Comparison of ENCODE assay signal across 32 cellular contexts in genomic region chr17:61783120-61783519, GRCh38.
"Had no signal": no experiment of that assay in that cellular context is flagged by ENCODE, and none has a peak within 500 bp of the region (broad histone marks: within the 10 kb centered on the region; RNA-seq: fewer than 3 reads in every experiment).

No MANE protein-coding gene starts in this region.

- H3K27ac ChIP-seq: body of pancreas, esophagus muscularis mucosa, foreskin keratinocyte, gastrocnemius medialis, heart left ventricle had no signal

- H3K36me3 ChIP-seq: esophagus muscularis mucosa, gastrocnemius medialis, heart left ventricle had no signal

- FAIRE-seq: colon had no signal

- DNase-seq: activated CD4-positive, alpha-beta memory T cell treated with anti-CD3 and anti-CD28 coated beads, Interleukin-2, amount 10 ng/mL, durations not matched to agents 7 days and 5 days; activated CD4-positive, alpha-beta T cell treated with anti-CD3 and anti-CD28 coated beads for 36 hours; activated CD4-positive, alpha-beta T cell treated with anti-CD3 and anti-CD28 coated beads, Interleukin-2, amount 10 ng/mL, durations not matched to agents 24 days and 14 days; activated CD4-positive, alpha-beta T cell treated with anti-CD3 and anti-CD28 coated beads, Interleukin-2, amount 50 U/mL, for 4 hours; activated CD4-positive, CD25-positive, alpha-beta regulatory T cell; activated CD4-positive, CD25-positive, alpha-beta regulatory T cell treated with anti-CD3 and anti-CD28 coated beads, Interleukin-2, amount 50 U/mL, for 72 hours; activated CD8-positive, alpha-beta memory T cell treated with anti-CD3 and anti-CD28 coated beads, Interleukin-2, amount 50 U/mL, for 48 hours; activated effector memory CD4-positive, alpha-beta T cell treated with Interleukin-2 at 50 U/mL for 16 hours; activated gamma-delta T cell treated with Interleukin-2 at 50 U/mL for 16 hours; activated naive CD4-positive, alpha-beta T cell treated with anti-CD3 and anti-CD28 coated beads, Interleukin-2, amount 50 U/mL, for 16 hours; activated naive CD4-positive, alpha-beta T cell treated with Interleukin-2 at 50 U/mL for 16 hours; activated T-cell treated with anti-CD3 and anti-CD28 coated beads for 4 hours; activated T-cell treated with anti-CD3 and anti-CD28 coated beads, Interleukin-2, amount 50 U/mL, for 24 hours; activated T-cell treated with anti-CD3 and anti-CD28 coated beads, Interleukin-2, amount 50 U/mL, for 72 hours; amniotic stem cell; aorta; body of pancreas; caudate nucleus; cortex of kidney; dermis blood vessel endothelial cell; effector CD4-positive, alpha-beta T cell; effector memory CD8-positive, alpha-beta T cell; erythroblast; foreskin keratinocyte; gastrocnemius medialis; glutamatergic neuron; heart left ventricle; hypothalamus had no signal

- H3K9me3 Mint-ChIP-seq: activated CD4-positive, alpha-beta memory T cell treated with anti-CD3 and anti-CD28 coated beads, Interleukin-2, amount 10 ng/mL, durations not matched to agents 7 days and 5 days; activated CD4-positive, alpha-beta T cell treated with anti-CD3 and anti-CD28 coated beads, Interleukin-2, amount 10 ng/mL, durations not matched to agents 24 days and 14 days; activated T-cell treated with anti-CD3 and anti-CD28 coated beads, Interleukin-2, amount 50 U/mL, for 24 hours; activated T-cell treated with anti-CD3 and anti-CD28 coated beads, Interleukin-2, amount 50 U/mL, for 72 hours; activated T-helper 17 cell treated with anti-CD3 and anti-CD28 coated beads, Interleukin-2, amount 50 U/mL, for 72 hours; effector memory CD8-positive, alpha-beta T cell had no signal

- H3K4me3 Mint-ChIP-seq: activated CD4-positive, alpha-beta memory T cell treated with anti-CD3 and anti-CD28 coated beads, Interleukin-2, amount 10 ng/mL, durations not matched to agents 7 days and 5 days; activated CD4-positive, alpha-beta T cell treated with anti-CD3 and anti-CD28 coated beads for 36 hours; activated CD4-positive, alpha-beta T cell treated with anti-CD3 and anti-CD28 coated beads, Interleukin-2, amount 10 ng/mL, durations not matched to agents 24 days and 14 days; activated naive CD8-positive, alpha-beta T cell; activated T-cell treated with anti-CD3 and anti-CD28 coated beads, Interleukin-2, amount 50 U/mL, for 24 hours; activated T-cell treated with anti-CD3 and anti-CD28 coated beads, Interleukin-2, amount 50 U/mL, for 72 hours; activated T-helper 17 cell treated with anti-CD3 and anti-CD28 coated beads, Interleukin-2, amount 50 U/mL, for 72 hours; effector memory CD8-positive, alpha-beta T cell had no signal

- H3K4me1 ChIP-seq: body of pancreas, esophagus muscularis mucosa, gastrocnemius medialis, heart left ventricle had no signal

- ATAC-seq: activated CD4-positive, alpha-beta T cell treated with anti-CD3 and anti-CD28 coated beads for 36 hours; activated T-cell treated with anti-CD3 and anti-CD28 coated beads, Interleukin-2, amount 50 U/mL, for 72 hours; activated T-helper 17 cell treated with anti-CD3 and anti-CD28 coated beads, Interleukin-2, amount 50 U/mL, for 72 hours; body of pancreas; effector memory CD8-positive, alpha-beta T cell; foreskin keratinocyte; gastrocnemius medialis; heart left ventricle had no signal

- H3K36me3 Mint-ChIP-seq: activated naive CD8-positive, alpha-beta T cell had no signal

- H3K27me3 Mint-ChIP-seq: activated CD4-positive, alpha-beta memory T cell treated with anti-CD3 and anti-CD28 coated beads, Interleukin-2, amount 10 ng/mL, durations not matched to agents 7 days and 5 days; activated CD4-positive, alpha-beta T cell treated with anti-CD3 and anti-CD28 coated beads for 36 hours; activated CD4-positive, alpha-beta T cell treated with anti-CD3 and anti-CD28 coated beads, Interleukin-2, amount 10 ng/mL, durations not matched to agents 24 days and 14 days; activated naive CD8-positive, alpha-beta T cell; activated T-cell treated with anti-CD3 and anti-CD28 coated beads, Interleukin-2, amount 50 U/mL, for 24 hours; activated T-helper 17 cell treated with anti-CD3 and anti-CD28 coated beads, Interleukin-2, amount 50 U/mL, for 72 hours; effector memory CD8-positive, alpha-beta T cell had no signal

- H3K4me1 Mint-ChIP-seq: activated CD4-positive, alpha-beta memory T cell treated with anti-CD3 and anti-CD28 coated beads, Interleukin-2, amount 10 ng/mL, durations not matched to agents 7 days and 5 days; activated CD4-positive, alpha-beta T cell treated with anti-CD3 and anti-CD28 coated beads for 36 hours; activated CD4-positive, alpha-beta T cell treated with anti-CD3 and anti-CD28 coated beads, Interleukin-2, amount 10 ng/mL, durations not matched to agents 24 days and 14 days; activated T-helper 17 cell treated with anti-CD3 and anti-CD28 coated beads, Interleukin-2, amount 50 U/mL, for 72 hours had no signal

- H3K4me3 ChIP-seq: body of pancreas, esophagus muscularis mucosa, gastrocnemius medialis, heart left ventricle had no signal

- H3K27ac Mint-ChIP-seq: activated CD4-positive, alpha-beta memory T cell treated with anti-CD3 and anti-CD28 coated beads, Interleukin-2, amount 10 ng/mL, durations not matched to agents 7 days and 5 days; activated CD4-positive, alpha-beta T cell treated with anti-CD3 and anti-CD28 coated beads for 36 hours; activated CD4-positive, alpha-beta T cell treated with anti-CD3 and anti-CD28 coated beads, Interleukin-2, amount 10 ng/mL, durations not matched to agents 24 days and 14 days; activated naive CD8-positive, alpha-beta T cell; activated T-cell treated with anti-CD3 and anti-CD28 coated beads, Interleukin-2, amount 50 U/mL, for 24 hours; activated T-cell treated with anti-CD3 and anti-CD28 coated beads, Interleukin-2, amount 50 U/mL, for 72 hours; activated T-helper 17 cell treated with anti-CD3 and anti-CD28 coated beads, Interleukin-2, amount 50 U/mL, for 72 hours; effector memory CD8-positive, alpha-beta T cell had no signal

- H3K9me3 ChIP-seq: body of pancreas, esophagus muscularis mucosa, gastrocnemius medialis, heart left ventricle had no signal

- H3K27me3 ChIP-seq: body of pancreas, esophagus muscularis mucosa, foreskin keratinocyte, gastrocnemius medialis, heart left ventricle had no signal
